ENCODE assay signal across 8 cellular contexts in the genomic region with DNA sequence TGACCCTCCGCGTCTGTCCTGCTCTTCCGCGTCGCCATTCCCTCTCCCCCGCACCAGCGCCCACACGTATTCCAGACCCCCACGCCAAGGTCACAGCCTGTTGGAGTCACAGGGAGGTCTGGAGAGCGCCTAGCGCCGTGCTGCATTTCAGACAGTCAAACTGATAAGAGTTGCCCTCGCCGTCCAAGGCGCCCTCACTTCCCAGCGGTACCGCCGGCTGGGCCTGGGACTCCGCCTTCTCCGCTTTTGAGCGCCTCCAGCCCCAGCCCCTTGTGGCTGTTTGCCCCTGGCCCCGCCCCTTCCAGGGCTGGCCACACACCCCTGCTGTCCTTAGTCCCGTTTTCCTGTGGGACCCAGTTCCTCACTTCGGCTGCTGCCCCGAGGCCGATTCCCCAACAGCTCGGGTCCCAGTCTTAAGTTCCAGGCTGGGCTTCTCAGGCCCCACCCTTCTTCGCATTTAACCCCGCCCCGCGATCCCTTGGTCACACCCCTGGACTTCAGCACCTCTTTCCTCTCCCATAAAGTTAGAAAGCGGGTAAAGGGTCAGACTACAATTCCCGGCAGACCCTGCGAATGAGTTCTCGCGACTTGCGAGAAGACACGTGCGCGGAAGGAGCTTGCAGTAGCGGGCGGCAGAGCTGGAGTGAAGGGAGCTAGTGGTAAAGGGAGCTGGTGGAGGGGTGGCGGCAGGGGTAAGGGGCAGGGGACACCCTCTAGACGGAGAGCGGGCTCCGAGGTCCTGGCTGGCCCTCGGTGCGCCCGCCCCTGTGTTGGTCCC. TPM values are rescaled to one million over a fixed set of nuclear protein-coding genes. Genes with fewer than 3 reads are reported as not detected.
DNase-seq lines count a peak whose midpoint lies in the region; ATAC-seq, FAIRE-seq and TF ChIP-seq lines count a peak whose summit lies in the region.

A gene (plus strand): TSS at position 612 of the 778 bp plus-strand sequence. CDS start 1,085 bp downstream, outside the sequence.

- no peak for TF ChIP-seq CTCF in OCI-LY3 (IDR thresholded peaks at IDR 0.05; ENCODE audit: low read depth, low read length)

- H3K4me3 ChIP-seq in OCI-LY3 (ENCODE audit: low read length) (peak within 1 kb of the TSS; percentile 98), mesodermal cell (ENCODE audit: extremely low read depth, insufficient read depth, low read length, poor library complexity, severe bottlenecking) (peak within 1 kb of the TSS; percentile 57)

- H3K27ac ChIP-seq in OCI-LY3 (ENCODE audit: low read length) = peak within 1 kb of the TSS; percentile 29; the same call in 1 of the 2 replicates
- peak within 1 kb of the TSS; percentile 71 for H3K27ac ChIP-seq in mesodermal cell (ENCODE audit: low read depth, low read length, severe bottlenecking)

- FAIRE-seq in endometrium (lab: Jason Lieb, UNC) = peak; percentile 92

- H4K20me1 ChIP-seq in OCI-LY3 (ENCODE audit: insufficient read depth, low read length) = no peaks in the 10 kb centered on the region

- no peaks in the 10 kb centered on the region for H3K9me3 ChIP-seq in OCI-LY3 (ENCODE audit: insufficient read depth, low read length)
- no peaks in the 10 kb centered on the region for H3K9me3 ChIP-seq in mesodermal cell (ENCODE audit: control insufficient read depth, low read length)

- peak within 1 kb of the TSS; percentile 88 for H3K9ac ChIP-seq in OCI-LY3 (ENCODE audit: low read length)

- ATAC-seq in GM21515 (IDR thresholded peaks at IDR 0.05; ENCODE audit: unreplicated experiment) = peak; percentile 96

- H3K4me2 ChIP-seq in OCI-LY3 (ENCODE audit: low read length) = peak within 1 kb of the TSS; percentile 91

- DNase-seq in D341Med (ENCODE audit: low spot score) = peak; percentile 89
- peak; percentile 98 for DNase-seq in HuH-7 (ENCODE audit: low spot score)
- DNase-seq in activated CD8-positive, alpha-beta memory T cell treated with anti-CD3 and anti-CD28 coated beads, Interleukin-2, amount 50 U/mL, for 48 hours = peak; percentile 92
- DNase-seq in stimulated activated CD8-positive, alpha-beta memory T cell treated with anti-CD3 and anti-CD28 coated beads, Interleukin-15, amount 100 ng/mL, for 4 hours (ENCODE audit: low read depth in 2 of 2) = peak; percentile 82 to 89

- WGBS in mesodermal cell (ENCODE audit: insufficient coverage in 2 of 2), 2 experiments = 0% methylated on average over 36 to 42 of the region's 49 CpGs

- H3K4me1 ChIP-seq in OCI-LY3 (ENCODE audit: low read length) = peaks cover 11% of the 10 kb centered on the region
- H3K4me1 ChIP-seq in mesodermal cell (ENCODE audit: control insufficient read depth, insufficient read depth, low read length, poor library complexity, severe bottlenecking) = peaks cover 41% of the 10 kb centered on the region

- peaks cover 8% of the 10 kb centered on the region; the same call in 1 of the 2 replicates for H3K27me3 ChIP-seq in OCI-LY3 (ENCODE audit: low read depth, low read length)

- peaks cover 11% of the 10 kb centered on the region for H3K79me2 ChIP-seq in OCI-LY3 (ENCODE audit: low read length)

- H3K36me3 ChIP-seq in OCI-LY3 (replicated peaks; ENCODE audit: low read depth, low read length) (no peaks in the 10 kb centered on the region), mesodermal cell (ENCODE audit: control insufficient read depth, insufficient read depth, low read length) (no peaks in the 10 kb centered on the region)

- H2AFZ ChIP-seq in OCI-LY3 (ENCODE audit: low read depth, low read length) = peak within 1 kb of the TSS; percentile 64; the same call in 1 of the 2 replicates

RNA-seq across cellular contexts. Expression of the gene that starts here (rescaled TPM):
- 37.9 TPM for polyA plus RNA-seq in mesodermal cell (2013, experiment 1 of 2)
- polyA plus RNA-seq in mesodermal cell (2013, experiment 2 of 2) = 33.5 TPM

Comparison
In these comparisons a context has a peak if more than half of its experiments do, and no peak if none do; other contexts are left out.
1. Peak in every context shown above with its lines: DNase-seq, ATAC-seq, H3K4me3 ChIP-seq and H3K27ac ChIP-seq.